In genomic region chr18:36186461-36187137, GRCh38 we compare ENCODE assay signal across 8 cellular contexts. TPM values are rescaled to one million over a fixed set of nuclear protein-coding genes. Genes with fewer than 3 reads are reported as not detected.
DNase-seq lines count a peak whose midpoint lies in the region; ATAC-seq and TF ChIP-seq lines count a peak whose summit lies in the region.

No MANE protein-coding gene starts in this region.

- H3K4ac ChIP-seq in mesenchymal stem cell (ENCODE audit: low read depth in 1 of 2, low read length in 2 of 2): no peak overlapping the region

- no peaks in the 10 kb centered on the region for H3K79me2 ChIP-seq in OCI-LY7 (ENCODE audit: insufficient read depth, low read depth, low read length)

- intact Hi-C loops in OCI-LY7 (cut with micrococcal nuclease; ENCODE audit: unreplicated experiment): no loop called here

- DNase-seq in activated CD4-positive, alpha-beta T cell treated with anti-CD3 and anti-CD28 coated beads for 48 hours: peak; percentile 29
- no peak for DNase-seq in activated CD4-positive, alpha-beta T cell treated with anti-CD3 and anti-CD28 coated beads for 1 hour
- DNase-seq in OCI-LY7 (ENCODE audit: low spot score) (no peak), coronary artery (ENCODE audit: low spot score) (no peak), mesenchymal stem cell (peak; percentile 17), ureter (ENCODE audit: low spot score) (peak; percentile 64), pons (ENCODE audit: low spot score) (no peak)

- no peak overlapping the region for H4K91ac ChIP-seq in mesenchymal stem cell (ENCODE audit: low read length)

- H2BK5ac ChIP-seq in mesenchymal stem cell (ENCODE audit: low read depth, low read length, poor library complexity, severe bottlenecking): no peak overlapping the region

- no peak overlapping the region for H3K23ac ChIP-seq in mesenchymal stem cell (ENCODE audit: low read length in 2 of 2)

- H3K4me3 ChIP-seq in OCI-LY7 (ENCODE audit: low read depth, low read length, poor library complexity, severe bottlenecking): no peak overlapping the region
- H3K4me3 ChIP-seq in coronary artery: peak overlapping the region; percentile 83
- H3K4me3 ChIP-seq in mesenchymal stem cell (ENCODE audit: insufficient read depth in 1 of 2, low read depth in 1 of 2, low read length in 2 of 2): peak overlapping the region; percentile 86 to 96

- no peak overlapping the region for H2BK12ac ChIP-seq in mesenchymal stem cell (ENCODE audit: low read length in 2 of 2)

- H4K20me1 ChIP-seq in OCI-LY7 (ENCODE audit: insufficient read depth, low read length): no peaks in the 10 kb centered on the region

- H3K18ac ChIP-seq in mesenchymal stem cell (ENCODE audit: low read depth in 1 of 2, low read length in 2 of 2): no peak overlapping the region

- no peak overlapping the region for H3K27ac ChIP-seq in OCI-LY7 (ENCODE audit: low read depth, low read length, poor library complexity, severe bottlenecking)
- peak overlapping the region in 1 of 2 donors; percentile 11 for H3K27ac ChIP-seq in coronary artery
- H3K27ac ChIP-seq in mesenchymal stem cell (ENCODE audit: low read length, poor library complexity, severe bottlenecking): no peak overlapping the region

- H3K36me3 ChIP-seq in OCI-LY7 (ENCODE audit: insufficient read depth, low read length) (no peaks in the 10 kb centered on the region), mesenchymal stem cell (ENCODE audit: control insufficient read depth in 1 of 2, insufficient read depth in 2 of 2, low read depth in 1 of 2, low read length in 2 of 2) (peaks cover 0 to 3% of the 10 kb centered on the region in 2 experiments)

- H3K9me2 ChIP-seq in OCI-LY7 (ENCODE audit: insufficient read depth, low read length): no peaks in the 10 kb centered on the region

- POLR2A ChIA-PET in OCI-LY7 (lab: Charles Lee): no interaction called here

- H4K8ac ChIP-seq in mesenchymal stem cell (ENCODE audit: low read length): no peak overlapping the region

- no peak for ATAC-seq in GM19395 (IDR thresholded peaks at IDR 0.05; ENCODE audit: unreplicated experiment)

- no peak for TF ChIP-seq CTCF in OCI-LY7 (conservative IDR thresholded peaks at IDR 0.05; ENCODE audit: low read length)
- TF ChIP-seq CTCF in coronary artery (IDR thresholded peaks at IDR 0.05): no peak

- no peak overlapping the region for H3K14ac ChIP-seq in mesenchymal stem cell (ENCODE audit: low read length in 2 of 2)

- H3K79me1 ChIP-seq in mesenchymal stem cell (replicated peaks; ENCODE audit: low read length, poor library complexity, severe bottlenecking): peaks cover 38% of the 10 kb centered on the region

- H2BK15ac ChIP-seq in mesenchymal stem cell (ENCODE audit: low read depth, poor library complexity, severe bottlenecking): no peak overlapping the region

- CTCF ChIA-PET in OCI-LY7 (lab: Charles Lee; ENCODE audit: unreplicated experiment): no interaction called here

- 7% methylated on average over 37 of the region's 42 CpGs for WGBS in mesenchymal stem cell

- H3K4me1 ChIP-seq in OCI-LY7 (ENCODE audit: insufficient read depth, low read length, poor library complexity, severe bottlenecking): no peaks in the 10 kb centered on the region
- H3K4me1 ChIP-seq in mesenchymal stem cell (ENCODE audit: control insufficient read depth, insufficient read depth, low read depth, low read length): peaks cover 30% of the 10 kb centered on the region

- no TSS peak for BruUV-seq in OCI-LY7 (replicated peaks; lab: Mats Ljungman, UMichigan)

- no peaks in the 10 kb centered on the region for H3K27me3 ChIP-seq in mesenchymal stem cell (ENCODE audit: control insufficient read depth in 1 of 2, insufficient read depth in 1 of 2, low read length in 2 of 2)

- H2BK120ac ChIP-seq in mesenchymal stem cell (ENCODE audit: low read depth, low read length): no peak overlapping the region

- peak overlapping the region; percentile 30 for H2AK5ac ChIP-seq in mesenchymal stem cell (ENCODE audit: low read length, severe bottlenecking)

- peak overlapping the region; percentile 92 for H3K9ac ChIP-seq in mesenchymal stem cell (ENCODE audit: low read length)

- no peaks in the 10 kb centered on the region for H3K9me3 ChIP-seq in OCI-LY7 (ENCODE audit: low read length)
- no peaks in the 10 kb centered on the region for H3K9me3 ChIP-seq in mesenchymal stem cell (ENCODE audit: control insufficient read depth, low read length)

- peak overlapping the region; percentile 42; the same call in 1 of the 2 replicates for H3K4me2 ChIP-seq in OCI-LY7 (ENCODE audit: low read length)
- peak overlapping the region; percentile 81 for H3K4me2 ChIP-seq in mesenchymal stem cell (ENCODE audit: low read length, poor library complexity, severe bottlenecking)

- H2AFZ ChIP-seq in OCI-LY7 (ENCODE audit: low read length) (no peak overlapping the region), mesenchymal stem cell (ENCODE audit: low read depth, low read length) (peak overlapping the region; percentile 44)

RNA-seq across cellular contexts. Expression of gene MOCOS, which starts 0.7 kb away (rescaled TPM):
- total RNA-seq in OCI-LY7 (2014; rRNA removed; shearing (Covaris generic)): not detected in 2 replicates
- not detected in 2 replicates for total RNA-seq in OCI-LY7 (2022)
- 0.70 TPM for polyA plus RNA-seq in mesenchymal stem cell (2013, experiment 1 of 2)
- polyA plus RNA-seq in mesenchymal stem cell (2013, experiment 2 of 2): 0.68 TPM
- total RNA-seq in ureter: 38.0 TPM

RNA-seq across cellular contexts. Expression of gene ELP2, which starts 56.9 kb away (rescaled TPM):
- total RNA-seq in OCI-LY7 (2014; rRNA removed; shearing (Covaris generic)): 48.1 and 50.5 TPM in 2 replicates
- 39.7 and 40.3 TPM in 2 replicates for total RNA-seq in OCI-LY7 (2022)
- 69.9 TPM for polyA plus RNA-seq in mesenchymal stem cell (2013, experiment 1 of 2)
- 67.5 TPM for polyA plus RNA-seq in mesenchymal stem cell (2013, experiment 2 of 2)
- 111 TPM for total RNA-seq in ureter

RNA-seq across cellular contexts. Expression of gene SLC39A6, which starts 57.5 kb away (rescaled TPM):
- 14.7 and 18.1 TPM in 2 replicates for total RNA-seq in OCI-LY7 (2014; rRNA removed; shearing (Covaris generic))
- total RNA-seq in OCI-LY7 (2022) (11.2 and 13.7 TPM in 2 replicates), ureter (128 TPM)
- polyA plus RNA-seq in mesenchymal stem cell (2013, experiment 1 of 2): 155 TPM
- 158 TPM for polyA plus RNA-seq in mesenchymal stem cell (2013, experiment 2 of 2)

Comparison
In these comparisons a context has a peak if more than half of its experiments do, and no peak if none do; other contexts are left out.
1. DNase-seq: peak in activated CD4-positive, alpha-beta T cell treated with anti-CD3 and anti-CD28 coated beads for 48 hours (single experiment), mesenchymal stem cell (single experiment) and ureter (single experiment); none in activated CD4-positive, alpha-beta T cell treated with anti-CD3 and anti-CD28 coated beads for 1 hour (single experiment), OCI-LY7 (single experiment), coronary artery (single experiment) and pons (single experiment).
2. RNA of gene MOCOS, which starts 0.7 kb away (total RNA-seq): 38.0 TPM in ureter (single experiment); not detected in OCI-LY7; every median in the first group is over 10 times any median in the second.